In genomic region chr3:134873789-134874188, GRCh38 we compare ENCODE assay signal across 23 cellular contexts.
A peak's percentile ranks its signal among the peaks of the same experiment; 100 is the strongest.
DNase-seq lines count a peak whose midpoint lies in the region; ATAC-seq, FAIRE-seq and TF ChIP-seq lines count a peak whose summit lies in the region.
"Had no signal": no experiment of that assay in that cellular context is flagged by ENCODE, and none has a peak within 500 bp of the region (broad histone marks: within the 10 kb centered on the region; RNA-seq: fewer than 3 reads in every experiment).

No MANE protein-coding gene starts in this region.

- H3K27me3 ChIP-seq in GM12878 (replicated peaks in 1 of 2; ENCODE audit: control insufficient read depth in 2 of 2, insufficient read depth in 2 of 2, low read length in 1 of 2): no peaks in the 10 kb centered on the region
- no peaks in the 10 kb centered on the region for H3K27me3 ChIP-seq in testis
- H3K27me3 ChIP-seq: BE2C, BLaER1 had no signal

- TF ChIP-seq EP300 in A549 (IDR thresholded peaks at IDR 0.05) (no peak), GM12878 (IDR thresholded peaks at IDR 0.05; ENCODE audit: borderline replicate concordance in 1 of 2, control insufficient read depth in 1 of 2, low read depth in 2 of 2, low read length in 2 of 2) (no peak)

- H3K4me1 ChIP-seq in A549: no peaks in the 10 kb centered on the region
- peaks cover 18% of the 10 kb centered on the region for H3K4me1 ChIP-seq in GM12878 (ENCODE audit: control insufficient read depth, insufficient read depth, low read length)
- H3K4me1 ChIP-seq in testis: peaks cover 19% of the 10 kb centered on the region
- H3K4me1 ChIP-seq: BE2C, BLaER1 had no signal

- POLR2A ChIA-PET in A549 (lab: Yijun Ruan, JAX): no interaction called here
- POLR2A ChIA-PET in GM12878 (lab: Charles Lee): no interaction called here

- CTCF ChIA-PET in A549 (lab: Yijun Ruan, JAX) (no interaction called here), GM12878 (lab: Yijun Ruan, JAX) (interaction anchor here (0.8 to 3.1 kb wide), 4 partner anchors 8 to 19 kb away, joined by 3 to 11 read pairs (median 4); no protein-coding TSS in a partner anchor)

- H3K4me3 ChIP-seq in A549 (no peak overlapping the region), GM12878 (no peak overlapping the region), testis (no peak overlapping the region)
- H3K4me3 ChIP-seq: BLaER1 had no signal

- peaks cover 0 to 2% of the 10 kb centered on the region in 2 experiments; a peak in 2 of 4 replicates for H3K36me3 ChIP-seq in GM12878 (ENCODE audit: control insufficient read depth in 2 of 2, insufficient read depth in 2 of 2, low read length in 1 of 2)
- no peaks in the 10 kb centered on the region for H3K36me3 ChIP-seq in testis (ENCODE audit: low read depth, missing control alignments)
- H3K36me3 ChIP-seq: BE2C, BLaER1 had no signal

- BruUV-seq in GM12878 (replicated peaks; lab: Mats Ljungman, UMichigan): no TSS peak

- H3K9me3 ChIP-seq in A549 (no peaks in the 10 kb centered on the region), GM12878 (replicated peaks; ENCODE audit: control insufficient read depth, insufficient read depth, low read length) (no peaks in the 10 kb centered on the region; the same call in 2 of the 3 replicates), testis (no peaks in the 10 kb centered on the region)
- H3K9me3 ChIP-seq: BE2C, BLaER1 had no signal

- SMC1A ChIA-PET in GM12878 (lab: Charles Lee; ENCODE audit: uncharacterized antibody, unreplicated experiment): interaction anchor here (1.3 to 1.4 kb wide), 2 partner anchors 8 to 21 kb away, joined by 3 to 4 read pairs; no protein-coding TSS in a partner anchor

- FAIRE-seq in A549 (lab: Jason Lieb, UNC): no peak
- FAIRE-seq in GM12878 (lab: Jason Lieb, UNC): no peak
- FAIRE-seq: GM12891, GM19239 had no signal

- H3K4me2 ChIP-seq in A549 (no peak overlapping the region), GM12878 (ENCODE audit: control insufficient read depth, insufficient read depth) (no peak overlapping the region)
- H3K4me2 ChIP-seq: BLaER1 had no signal

- H3K27ac ChIP-seq in A549 (no peak overlapping the region), GM12878 (ENCODE audit: control insufficient read depth, insufficient read depth) (no peak overlapping the region), testis (peak overlapping the region; percentile 50 to 64)
- H3K27ac ChIP-seq: 22Rv1, BLaER1 had no signal

- in situ Hi-C loops in GM12878 (cut with MboI): no loop called here

- no peak for TF ChIP-seq RAD21 in A549 (conservative IDR thresholded peaks at IDR 0.05 in 1 of 2, IDR thresholded peaks at IDR 0.05 in 1 of 2)
- TF ChIP-seq RAD21 in GM12878 (IDR thresholded peaks at IDR 0.05; ENCODE audit: insufficient read depth, low read depth, low read length): no peak

- ATAC-seq in A549: no peak
- ATAC-seq in GM12878: no peak

- intact Hi-C loops in GM12878 (cut with micrococcal nuclease; ENCODE audit: unreplicated experiment): no loop called here
- intact Hi-C loops in testis (cut with DNase I; ENCODE audit: low total_unique reads): no loop called here

- no peak overlapping the region for H2AFZ ChIP-seq in GM12878 (ENCODE audit: control insufficient read depth, low read depth, low read length)

- TF ChIP-seq CTCF in A549 (IDR thresholded peaks at IDR 0.05) (no peak), GM12878 (IDR thresholded peaks at IDR 0.05 in 2 of 3, conservative IDR thresholded peaks at IDR 0.05 in 1 of 3; ENCODE audit: control insufficient read depth in 2 of 3, extremely low read depth in 1 of 3, insufficient read depth in 1 of 3, low read depth in 3 of 3, low read length in 3 of 3) (no peak), testis (IDR thresholded peaks at IDR 0.05) (no peak)

- RAD21 ChIA-PET in GM12878 (lab: Charles Lee; ENCODE audit: unreplicated experiment): no interaction called here

- WGBS in A549 (ENCODE audit: missing lambda C conversion rate): 0% methylated on average over 1 of the region's 1 CpG
- 13% methylated on average over 1 of the region's 1 CpG for WGBS in GM12878 (ENCODE audit: insufficient coverage, insufficient replicate concordance, low lambda C conversion rate, missing lambda C conversion rate)
- 90 to 96% methylated on average over 1 of the region's 1 CpG for WGBS in testis, 2 donors

- DNase-seq in A549 (ENCODE audit: low read depth in 1 of 2, low spot score in 1 of 2) (no peak), GM12878 (ENCODE audit: low read depth, low spot score) (no peak), testis (no peak), RPMI8226 (no peak), NCI-H226 (no peak)
- DNase-seq: ACHN; BE2C; C1 segment of cervical spinal cord; CD4-positive, alpha-beta memory T cell; CD4-positive, CD25-positive, alpha-beta regulatory T cell; CD8-positive, alpha-beta memory T cell; COR-L47; DMS 273 treated with DMSO at 0.1 percent for 48 hours; DMS153; DMS53; DMS79; DND-41; EL; GDM1 had no signal

- H3K9ac ChIP-seq in GM12878 (ENCODE audit: control insufficient read depth, insufficient read depth, low read length): no peak overlapping the region
- H3K9ac ChIP-seq: BLaER1 had no signal

- no peak for TF ChIP-seq POLR2A in A549 (IDR thresholded peaks at IDR 0.05; ENCODE audit: low read length)
- no peak for TF ChIP-seq POLR2A in GM12878 (IDR thresholded peaks at IDR 0.05; ENCODE audit: low read depth, low read length)
- TF ChIP-seq POLR2A in testis (IDR thresholded peaks at IDR 0.05): no peak

- H3K79me2 ChIP-seq in GM12878 (ENCODE audit: control insufficient read depth, insufficient read depth, low read length): peaks cover 7% of the 10 kb centered on the region

- no peaks in the 10 kb centered on the region for H4K20me1 ChIP-seq in GM12878 (ENCODE audit: control insufficient read depth, insufficient read depth)
- H4K20me1 ChIP-seq: BLaER1 had no signal

TF ChIP-seq in A549, 52 proteins besides CTCF, POLR2A, EP300 and RAD21:
- no peak for TF ChIP-seq EHF (CRISPR knock-in tag; IDR thresholded peaks at IDR 0.05)
- peak; percentile 25 for TF ChIP-seq MAFK (IDR thresholded peaks at IDR 0.05; ENCODE audit: partially characterized antibody)
- TF ChIP-seq, protein P1, sequence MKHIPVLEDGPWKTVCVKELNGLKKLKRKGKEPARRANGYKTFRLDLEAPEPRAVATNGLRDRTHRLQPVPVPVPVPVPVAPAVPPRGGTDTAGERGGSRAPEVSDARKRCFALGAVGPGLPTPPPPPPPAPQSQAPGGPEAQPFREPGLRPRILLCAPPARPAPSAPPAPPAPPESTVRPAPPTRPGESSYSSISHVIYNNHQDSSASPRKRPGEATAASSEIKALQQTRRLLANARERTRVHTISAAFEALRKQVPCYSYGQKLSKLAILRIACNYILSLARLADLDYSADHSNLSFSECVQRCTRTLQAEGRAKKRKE (CRISPR knock-in tag; IDR thresholded peaks at IDR 0.05; ENCODE audit: low read depth): no peak

TF ChIP-seq in GM12878, 131 proteins besides CTCF, POLR2A, EP300 and RAD21:
- no peak for TF ChIP-seq NBN (IDR thresholded peaks at IDR 0.05)
- no peak for TF ChIP-seq ATF2 (IDR thresholded peaks at IDR 0.05; ENCODE audit: low read length)
- 0 out of 2 replicates have a peak, but pooled peaks have one; percentile 51 for TF ChIP-seq ZNF217 (IDR thresholded peaks at IDR 0.05)
- TF ChIP-seq, protein P2, sequence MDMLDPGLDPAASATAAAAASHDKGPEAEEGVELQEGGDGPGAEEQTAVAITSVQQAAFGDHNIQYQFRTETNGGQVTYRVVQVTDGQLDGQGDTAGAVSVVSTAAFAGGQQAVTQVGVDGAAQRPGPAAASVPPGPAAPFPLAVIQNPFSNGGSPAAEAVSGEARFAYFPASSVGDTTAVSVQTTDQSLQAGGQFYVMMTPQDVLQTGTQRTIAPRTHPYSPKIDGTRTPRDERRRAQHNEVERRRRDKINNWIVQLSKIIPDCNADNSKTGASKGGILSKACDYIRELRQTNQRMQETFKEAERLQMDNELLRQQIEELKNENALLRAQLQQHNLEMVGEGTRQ (IDR thresholded peaks at IDR 0.05; ENCODE audit: borderline replicate concordance, low read depth, low read length): no peak
- no peak for TF ChIP-seq SP1 (IDR thresholded peaks at IDR 0.05; ENCODE audit: low read depth, low read length)

Comparison
In these comparisons a context has a peak if more than half of its experiments do, and no peak if none do; other contexts are left out.
1. H3K27ac ChIP-seq: peak in testis (2 of 2); none in A549 (0 of 2) and GM12878 (single experiment).